16 cellular contexts compared by ENCODE assay signal in the genomic region with DNA sequence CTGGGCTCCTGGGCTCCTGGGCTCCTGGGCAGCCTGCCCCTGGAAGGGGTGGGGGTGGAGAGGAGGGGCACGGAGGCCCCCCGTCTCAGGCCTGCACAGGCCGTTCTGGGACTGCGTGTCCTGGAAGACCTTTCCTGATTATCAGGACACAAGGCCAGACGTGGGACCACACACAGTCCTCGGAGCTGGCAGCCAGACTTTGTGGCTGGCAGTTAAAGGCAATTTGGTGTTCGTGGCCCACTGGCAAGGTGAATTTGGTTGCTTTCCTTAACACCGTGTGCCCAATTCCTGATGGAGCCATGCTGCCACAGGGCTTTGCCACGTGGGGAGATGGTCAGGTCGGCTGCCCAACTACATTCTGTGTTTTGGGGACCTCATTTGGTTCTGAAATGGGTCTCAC.
"Had no signal": no experiment of that assay in that cellular context is flagged by ENCODE, and none has a peak within 500 bp of the region (broad histone marks: within the 10 kb centered on the region; RNA-seq: fewer than 3 reads in every experiment).

No MANE protein-coding gene starts in this region.

- H3K9ac ChIP-seq: neural progenitor cell, parathyroid adenoma had no signal

- H3K79me2 ChIP-seq: parathyroid adenoma had no signal

- H3K27ac ChIP-seq: left lung, neural progenitor cell, parathyroid adenoma, prostate gland, sigmoid colon, skin epidermis, suprapubic skin, tibial nerve had no signal

- DNase-seq: effector memory CD4-positive, alpha-beta T cell; immature natural killer cell; left lung; mesenchymal stem cell; midbrain; occipital lobe; sigmoid colon; stimulated activated naive CD4-positive, alpha-beta T cell had no signal

- H2AFZ ChIP-seq: neural progenitor cell, parathyroid adenoma had no signal

- H3K36me3 ChIP-seq: left lung, neural progenitor cell, prostate gland, sigmoid colon, suprapubic skin had no signal

- ATAC-seq: esophagus mucosa, left lung had no signal

- H3K4me1 ChIP-seq: left lung, neural progenitor cell, parathyroid adenoma, prostate gland, suprapubic skin, tibial nerve had no signal

- H3K4me2 ChIP-seq: neural progenitor cell had no signal

- H3K27me3 ChIP-seq: left lung, neural progenitor cell, sigmoid colon, suprapubic skin, tibial nerve had no signal

- H3K9me3 ChIP-seq: left lung, prostate gland, sigmoid colon, suprapubic skin, tibial nerve had no signal

- H3K4me3 ChIP-seq: left lung, lung, neural progenitor cell, prostate gland, sigmoid colon, skin epidermis, suprapubic skin, tibial nerve had no signal
